24 cellular contexts compared by ENCODE assay signal in genomic region chr2:151472966-151473365, GRCh38.
"Had no signal": no experiment of that assay in that cellular context is flagged by ENCODE, and none has a peak within 500 bp of the region (broad histone marks: within the 10 kb centered on the region; RNA-seq: fewer than 3 reads in every experiment).

No MANE protein-coding gene starts in this region.

- H3K9me3 ChIP-seq: adrenal gland, breast epithelium had no signal

- H3K4me2 ChIP-seq: PC-9 had no signal

- H2AFZ ChIP-seq: PC-9 had no signal

- H3K27me3 ChIP-seq: adrenal gland, breast epithelium had no signal

- H3K27ac ChIP-seq: adrenal gland, breast epithelium, PC-9 had no signal

- ATAC-seq: activated CD8-positive, alpha-beta T cell treated with anti-CD3 and anti-CD28 coated beads, Interleukin-2, amount 10 ng/mL, durations not matched to agents 7 days and 5 days; T-helper 17 cell; WTC11 had no signal

- H3K4me3 ChIP-seq: adrenal gland, breast epithelium, PC-9 had no signal

- DNase-seq: activated CD4-positive, alpha-beta T cell treated with anti-CD3 and anti-CD28 coated beads for 48 hours; activated CD4-positive, alpha-beta T cell treated with anti-CD3 and anti-CD28 coated beads, Interleukin-2, amount 50 U/mL, for 4 hours; activated CD4-positive, CD25-positive, alpha-beta regulatory T cell treated with anti-CD3 and anti-CD28 coated beads, Interleukin-2, amount 50 U/mL, for 72 hours; activated CD8-positive, alpha-beta memory T cell treated with anti-CD3 and anti-CD28 coated beads, Interleukin-2, amount 50 U/mL, for 48 hours; activated CD8-positive, alpha-beta T cell treated with anti-CD3 and anti-CD28 coated beads, Interleukin-2, amount 10 ng/mL, durations not matched to agents 7 days and 5 days; activated naive CD4-positive, alpha-beta T cell treated with anti-CD3 and anti-CD28 coated beads, Interleukin-2, amount 50 U/mL, for 16 hours; activated naive CD8-positive, alpha-beta T cell treated with anti-CD3 and anti-CD28 coated beads, Interleukin-2, amount 10 ng/mL, durations not matched to agents 7 days and 5 days; activated T-cell treated with anti-CD3 and anti-CD28 coated beads, Interleukin-2, amount 50 U/mL, for 1 hour; adrenal gland; anterior cingulate cortex; caudate nucleus; Kasumi-1; KBM-7; NCI-H1092; NCI-H1417; NCI-H1930; NCI-H510A treated with DMSO at 0.1 percent for 48 hours; NCI-H69; PC-9; SHP77 treated with DMSO at 0.1 percent for 48 hours; T-helper 17 cell; T-helper 9 cell had no signal

- H3K4me1 ChIP-seq: adrenal gland, breast epithelium had no signal
